ENCODE assay signal across 14 cellular contexts in genomic region chr10:21100871-21101514, GRCh38.
A peak's percentile ranks its signal among the peaks of the same experiment; 100 is the strongest.
DNase-seq lines count a peak whose midpoint lies in the region; ATAC-seq, FAIRE-seq and TF ChIP-seq lines count a peak whose summit lies in the region.
"Had no signal": no experiment of that assay in that cellular context is flagged by ENCODE, and none has a peak within 500 bp of the region (broad histone marks: within the 10 kb centered on the region; RNA-seq: fewer than 3 reads in every experiment).

No MANE protein-coding gene starts in this region.

- peak; percentile 93 for DNase-seq in choroid plexus epithelial cell (ENCODE audit: low read depth)
- DNase-seq in NCI-H82 (lab: John Stamatoyannopoulos, UW) = no peak
- DNase-seq in H9 = no peak
- DNase-seq: activated CD8-positive, alpha-beta memory T cell treated with anti-CD3 and anti-CD28 coated beads, Interleukin-2, amount 50 U/mL, for 48 hours; kidney; NCI-H526 had no signal

- no peak overlapping the region for H2BK20ac ChIP-seq in H9 (ENCODE audit: low read depth, low read length, poor library complexity, severe bottlenecking)

- no peak overlapping the region for H3K27ac ChIP-seq in H9 (ENCODE audit: insufficient read length, low read depth, low read length)
- H3K27ac ChIP-seq: BLaER1 treated with 17β-estradiol and CSF1 and Interleukin-3, amounts not matched to agents 10 nM and 100 nM; parathyroid adenoma had no signal

- TF ChIP-seq POLR2A in GM18505 (IDR thresholded peaks at IDR 0.05; ENCODE audit: borderline replicate concordance, extremely low read depth, insufficient read depth, insufficient read length) = no peak

- H4K20me1 ChIP-seq in H9 (ENCODE audit: control insufficient read depth, insufficient read depth, insufficient read length) = no peaks in the 10 kb centered on the region
- H4K20me1 ChIP-seq: BLaER1 treated with 17β-estradiol and CSF1 and Interleukin-3, amounts not matched to agents 10 nM and 100 nM had no signal

- ATAC-seq in GM18505 (IDR thresholded peaks at IDR 0.05; ENCODE audit: unreplicated experiment) (no peak), GM21515 (IDR thresholded peaks at IDR 0.05; ENCODE audit: unreplicated experiment) (no peak)

- no peak overlapping the region for H3K4ac ChIP-seq in H9 (ENCODE audit: low read depth, low read length)

- no peak overlapping the region for H3K9ac ChIP-seq in H9 (ENCODE audit: extremely low read depth, insufficient read length, low read length)
- H3K9ac ChIP-seq: BLaER1 treated with 17β-estradiol and CSF1 and Interleukin-3, amounts not matched to agents 10 nM and 100 nM; parathyroid adenoma had no signal

- no peak overlapping the region for H3T11ph ChIP-seq in H9 (ENCODE audit: low read length)

- H3K4me3 ChIP-seq in choroid plexus epithelial cell (ENCODE audit: low read depth, low read length) = no peak overlapping the region
- H3K4me3 ChIP-seq: BLaER1 treated with 17β-estradiol and CSF1 and Interleukin-3, amounts not matched to agents 10 nM and 100 nM had no signal

- no peaks in the 10 kb centered on the region for H3K9me3 ChIP-seq in H9 (ENCODE audit: control insufficient read depth, low read depth, low read length)

- no peaks in the 10 kb centered on the region for H3K79me1 ChIP-seq in H9 (ENCODE audit: insufficient read depth, low read depth, low read length, poor library complexity, severe bottlenecking)

- no peak overlapping the region for H3K18ac ChIP-seq in H9 (ENCODE audit: insufficient read length, low read depth, low read length)

- H3K36me3 Mint-ChIP-seq in nephron (ENCODE audit: low read depth) (no peaks in the 10 kb centered on the region), H9 (ENCODE audit: insufficient read depth in 1 of 3, low read depth in 3 of 3) (no peaks in the 10 kb centered on the region; a peak in 1 of 7 replicates)

- no peak overlapping the region for H2BK5ac ChIP-seq in H9 (ENCODE audit: insufficient read length, low read length)

- no peak overlapping the region for H4K5ac ChIP-seq in H9 (ENCODE audit: insufficient read length, low read depth, low read length)

- no peak for TF ChIP-seq CTCF in choroid plexus epithelial cell (conservative IDR thresholded peaks at IDR 0.05; ENCODE audit: low read depth, low read length)
- TF ChIP-seq CTCF in nephron (IDR thresholded peaks at IDR 0.05; ENCODE audit: unreplicated experiment in 3 of 3) = no peak
- TF ChIP-seq CTCF in H9 (conservative IDR thresholded peaks at IDR 0.05) = no peak

- no peak overlapping the region for H2BK12ac ChIP-seq in H9 (ENCODE audit: insufficient read length, low read depth, low read length)

- no CpG with 5 or more reads among the region's 7 CpGs for WGBS in H9 (ENCODE audit: extremely low coverage, insufficient read length, low lambda C conversion rate)

- no peaks in the 10 kb centered on the region for H3K79me2 ChIP-seq in H9 (ENCODE audit: insufficient read depth, low read length)
- H3K79me2 ChIP-seq: parathyroid adenoma had no signal

- H3K4me3 Mint-ChIP-seq in nephron (no peak overlapping the region), H9 (no peak overlapping the region)

- no peaks in the 10 kb centered on the region for H3K4me1 ChIP-seq in H9 (ENCODE audit: insufficient read depth, low read length)

- H4K91ac ChIP-seq in H9 (ENCODE audit: insufficient read length, low read depth, low read length) = no peak overlapping the region

- H3K27ac Mint-ChIP-seq in nephron (peak overlapping the region in 2 of 3 experiments; percentile 12 to 16), H9 (no peak overlapping the region)

- H3K56ac ChIP-seq in H9 (ENCODE audit: insufficient read length, low read depth, low read length) = no peak overlapping the region

- no peak overlapping the region for H3K14ac ChIP-seq in H9 (ENCODE audit: insufficient read depth, low read length)

- no peak overlapping the region for H2AFZ ChIP-seq in H9 (ENCODE audit: low read length)
- H2AFZ ChIP-seq: parathyroid adenoma had no signal

- H3K4me1 Mint-ChIP-seq in nephron = peaks cover 17% of the 10 kb centered on the region
- no peaks in the 10 kb centered on the region for H3K4me1 Mint-ChIP-seq in H9

- no peak overlapping the region for H2BK120ac ChIP-seq in H9 (ENCODE audit: low read depth, low read length, poor library complexity, severe bottlenecking)

- H3K27me3 ChIP-seq in H9 (ENCODE audit: insufficient read depth, low read length) = no peaks in the 10 kb centered on the region
- H3K27me3 ChIP-seq: BLaER1 treated with 17β-estradiol and CSF1 and Interleukin-3, amounts not matched to agents 10 nM and 100 nM had no signal

- H3K4me2 ChIP-seq in H9 (ENCODE audit: insufficient read depth, insufficient read length, low read length) = no peak overlapping the region

- H3K9me3 Mint-ChIP-seq in nephron (peaks cover 8% of the 10 kb centered on the region), H9 (peaks cover 2 to 3% of the 10 kb centered on the region in 2 experiments; a peak in 1 of 5 replicates)
- H3K9me3 Mint-ChIP-seq: type B pancreatic cell had no signal

- no peak overlapping the region for H3K23ac ChIP-seq in H9 (ENCODE audit: insufficient read length, low read depth, low read length)

- no peak overlapping the region for H4K8ac ChIP-seq in H9 (replicated peaks; ENCODE audit: insufficient read length, low read depth, low read length)

- H2AK5ac ChIP-seq in H9 (ENCODE audit: insufficient read length, low read length) = no peak overlapping the region

- peak; percentile 37 for FAIRE-seq in A204.1 (lab: Jason Lieb, UNC)
- FAIRE-seq: kidney had no signal

- no peak overlapping the region for H2BK15ac ChIP-seq in H9 (ENCODE audit: low read depth, low read length)

- H3K27me3 Mint-ChIP-seq in nephron (ENCODE audit: low read depth) = no peaks in the 10 kb centered on the region
- H3K27me3 Mint-ChIP-seq in H9 (ENCODE audit: low read depth) = no peaks in the 10 kb centered on the region
- H3K27me3 Mint-ChIP-seq: type B pancreatic cell had no signal

- H3K23me2 ChIP-seq in H9 (ENCODE audit: insufficient read length, low read depth, low read length, poor library complexity, severe bottlenecking) = no peaks in the 10 kb centered on the region

TF ChIP-seq in PFSK-1, 5 proteins besides CTCF, POLR2A, EP300 and RAD21:
- TF ChIP-seq SIN3A (IDR thresholded peaks at IDR 0.05; ENCODE audit: borderline replicate concordance, insufficient read depth, low read length) (0 out of 2 replicates have a peak, but pooled peaks have one; percentile 22), POLR2AphosphoS5 (IDR thresholded peaks at IDR 0.05; ENCODE audit: low read depth, low read length) (no peak)
TF ChIP-seq in PFSK-1: peak in this region for 1.

Comparison
In these comparisons a context has a peak if more than half of its experiments do, and no peak if none do; other contexts are left out.
1. H3K27ac Mint-ChIP-seq: peak in nephron (2 of 3); none in H9 (0 of 3).